15 cellular contexts compared by ENCODE assay signal in the genomic region with DNA sequence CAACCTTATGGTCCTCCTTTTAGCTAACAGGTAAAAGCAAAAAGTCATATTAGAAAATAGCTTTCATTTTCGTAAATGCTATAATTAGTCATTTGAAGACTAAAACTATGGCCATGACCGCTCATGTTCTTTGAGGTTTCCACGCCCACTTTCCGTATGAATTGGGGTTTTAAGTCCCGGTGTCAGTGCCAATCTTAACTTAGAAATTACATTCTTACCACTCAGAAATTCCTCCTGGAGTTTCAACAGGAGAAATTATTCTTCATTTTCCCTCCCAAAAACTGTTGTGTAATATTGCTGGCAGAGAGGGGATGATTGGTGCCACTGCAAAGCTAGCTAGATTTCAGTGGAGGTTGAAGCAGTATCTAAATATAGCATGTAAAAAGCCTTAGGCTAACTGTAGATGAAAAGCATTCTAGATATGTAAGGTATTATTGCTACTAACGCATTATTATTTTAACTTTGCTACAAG.
DNase-seq lines count a peak whose midpoint lies in the region; ATAC-seq and TF ChIP-seq lines count a peak whose summit lies in the region.
"Had no signal": no experiment of that assay in that cellular context is flagged by ENCODE, and none has a peak within 500 bp of the region (broad histone marks: within the 10 kb centered on the region; RNA-seq: fewer than 3 reads in every experiment).

No MANE protein-coding gene starts in this region.

- DNase-seq in GM06990 (ENCODE audit: extremely low read depth, insufficient read length) (peak; percentile 35), GM19240 (ENCODE audit: insufficient read length, low spot score) (peak; percentile 6), mesenteric fat pad (ENCODE audit: low spot score) (no peak), NCI-H748 treated with DMSO at 0.1 percent for 48 hours (lab: John Stamatoyannopoulos, UW) (no peak), foreskin melanocyte (no peak)
- DNase-seq in stimulated activated CD4-positive, alpha-beta T cell treated with anti-CD3 and anti-CD28 coated beads, Interleukin-4, amount 100 ng/mL, for 24 hours: no peak
- DNase-seq: activated CD4-positive, CD25-positive, alpha-beta regulatory T cell; DMS79; endodermal cell; NCI-H1105 treated with DMSO at 0.1 percent for 48 hours; transverse colon had no signal

- ATAC-seq in HG02678 (IDR thresholded peaks at IDR 0.05; ENCODE audit: unreplicated experiment) (peak; percentile 95), HG03460 (IDR thresholded peaks at IDR 0.05; ENCODE audit: unreplicated experiment) (peak; percentile 95)
- ATAC-seq: activated naive CD4-positive, alpha-beta T cell treated with anti-CD3 and anti-CD28 coated beads, Interleukin-2, amount 50 U/mL, for 72 hours had no signal

- H3K4me3 ChIP-seq in GM06990 (replicated peaks; ENCODE audit: low read depth, low read length): no peak overlapping the region
- H3K4me3 ChIP-seq: neural progenitor cell, transverse colon had no signal

- no peak for TF ChIP-seq CTCF in GM06990 (IDR thresholded peaks at IDR 0.05; ENCODE audit: insufficient read depth, low read length, poor library complexity, severe bottlenecking)

- H3K27me3 ChIP-seq in GM06990 (replicated peaks; ENCODE audit: control insufficient read depth, insufficient read depth, low read length): no peaks in the 10 kb centered on the region
- H3K27me3 ChIP-seq: neural progenitor cell, transverse colon had no signal

- no peaks in the 10 kb centered on the region for H3K36me3 ChIP-seq in GM06990 (ENCODE audit: control insufficient read depth, insufficient read depth, low read length)
- H3K36me3 ChIP-seq: neural progenitor cell, transverse colon had no signal

Comparison
In these comparisons a context has a peak if more than half of its experiments do, and no peak if none do; other contexts are left out.
1. DNase-seq: peak in GM06990 (single experiment) and GM19240 (single experiment); none in mesenteric fat pad (single experiment), NCI-H748 treated with DMSO at 0.1 percent for 48 hours (single experiment), foreskin melanocyte (single experiment) and stimulated activated CD4-positive, alpha-beta T cell treated with anti-CD3 and anti-CD28 coated beads, Interleukin-4, amount 100 ng/mL, for 24 hours (single experiment).